Comparison of ENCODE assay signal across 34 cellular contexts in the genomic region with DNA sequence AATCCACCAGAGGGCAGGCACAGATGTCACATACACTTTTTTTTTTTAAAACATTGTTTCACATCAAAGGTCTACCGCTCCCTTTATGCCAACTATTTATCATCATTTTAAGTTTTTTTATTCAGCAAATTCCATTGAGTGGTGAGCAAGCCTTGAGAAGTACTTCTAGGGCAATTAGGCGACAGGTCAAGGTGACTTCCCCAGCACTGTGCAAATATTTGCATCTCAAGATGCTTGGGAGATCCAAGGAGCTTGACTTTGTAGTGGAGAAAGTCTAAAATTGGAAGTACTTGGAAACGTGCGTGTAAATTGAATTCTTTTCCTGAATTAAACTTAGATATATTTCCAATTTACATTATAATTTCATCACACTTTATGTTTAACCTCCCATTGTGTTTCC.
"Had no signal": no experiment of that assay in that cellular context is flagged by ENCODE, and none has a peak within 500 bp of the region (broad histone marks: within the 10 kb centered on the region; RNA-seq: fewer than 3 reads in every experiment).

No MANE protein-coding gene starts in this region.

- H3K36me3 ChIP-seq: MG63 had no signal

- H3K4me2 ChIP-seq: KMS-11 had no signal

- DNase-seq: Karpas-422, Kasumi-1, KBM-7, KG1, MG63, MM.1S, MV-4-11, NCI-H1048, NCI-H1092, NCI-H1092 treated with DMSO at 0.1 percent for 48 hours, NCI-H1105, NCI-H1105 treated with DMSO at 0.1 percent for 48 hours, NCI-H1417, NCI-H1417 treated with DMSO at 0.1 percent for 48 hours, NCI-H1436, NCI-H1436 treated with DMSO at 0.1 percent for 48 hours, NCI-H146, NCI-H1694, NCI-H1694 treated with DMSO at 0.1 percent for 48 hours, NCI-H187 treated with DMSO at 0.1 percent for 48 hours, NCI-H1930, NCI-H2029, NCI-H2029 treated with DMSO at 0.1 percent for 48 hours, NCI-H2081, NCI-H2081 treated with DMSO at 0.1 percent for 48 hours, NCI-H2107, NCI-H2171, NCI-H2171 treated with DMSO at 0.1 percent for 48 hours, NCI-H2227 treated with DMSO at 0.1 percent for 48 hours, NCI-H226, NCI-H345, NCI-H446, NCI-H446 treated with DMSO at 0.1 percent for 48 hours had no signal

- H3K27ac ChIP-seq: KMS-11 had no signal

- H3K4me3 ChIP-seq: MG63 had no signal

- H3K9me3 ChIP-seq: MG63 had no signal

- H3K9ac ChIP-seq: KMS-11 had no signal
